8 cellular contexts compared by ENCODE assay signal in genomic region chr1:241532173-241532553, GRCh38. TPM values are rescaled to one million over a fixed set of nuclear protein-coding genes. Genes with fewer than 3 reads are reported as not detected.
DNase-seq lines count a peak whose midpoint lies in the region; ATAC-seq and TF ChIP-seq lines count a peak whose summit lies in the region.

Gene KMO (plus strand): TSS chr1:241532378. CDS start chr1:241532445, 67 bp downstream.

- H3K36me3 ChIP-seq in PC-9 (ENCODE audit: low read depth): no peaks in the 10 kb centered on the region
- no peaks in the 10 kb centered on the region for H3K36me3 ChIP-seq in prostate gland

- H3K4me3 ChIP-seq in PC-9: peak within 1 kb of the TSS; percentile 44; the same call in 1 of the 2 replicates
- H3K4me3 ChIP-seq in epithelial cell of proximal tubule (ENCODE audit: low read depth, low read length): peak within 1 kb of the TSS; percentile 46
- peak within 1 kb of the TSS; percentile 20 to 29 for H3K4me3 ChIP-seq in prostate gland

- peaks cover 5% of the 10 kb centered on the region; the same call in 1 of the 2 replicates for H3F3A ChIP-seq in PC-9 (ENCODE audit: insufficient read depth, low read depth)

- peak within 1 kb of the TSS; percentile 92 for H3K27ac Mint-ChIP-seq in activated CD4-positive, alpha-beta T cell treated with anti-CD3 and anti-CD28 coated beads, Interleukin-2, amount 10 ng/mL, durations not matched to agents 7 days and 5 days

- H3K79me2 ChIP-seq in PC-9 (ENCODE audit: low read depth): no peaks in the 10 kb centered on the region

- 15% methylated on average over 1 of the region's 1 CpG for WGBS in prostate gland

- peaks cover 3% of the 10 kb centered on the region for H3K9me3 Mint-ChIP-seq in activated CD4-positive, alpha-beta T cell treated with anti-CD3 and anti-CD28 coated beads, Interleukin-2, amount 10 ng/mL, durations not matched to agents 7 days and 5 days

- no peak within 1 kb of the TSS for H3K27ac ChIP-seq in PC-9
- no peak within 1 kb of the TSS for H3K27ac ChIP-seq in prostate gland

- H3K4me2 ChIP-seq in PC-9: peak within 1 kb of the TSS; percentile 74

- TF ChIP-seq POLR2A in prostate gland (IDR thresholded peaks at IDR 0.05): no peak

- peaks cover 26% of the 10 kb centered on the region for H3K27me3 Mint-ChIP-seq in activated CD4-positive, alpha-beta T cell treated with anti-CD3 and anti-CD28 coated beads, Interleukin-2, amount 10 ng/mL, durations not matched to agents 7 days and 5 days

- intact Hi-C loops in PC-9 (cut with micrococcal nuclease; ENCODE audit: unreplicated experiment): loop anchor here (5.0 kb wide), 2 partner anchors 60 to 175 kb away; no protein-coding TSS in a partner anchor
- intact Hi-C loops in prostate gland (cut with DNase I): no loop called here

- CTCF ChIA-PET in activated CD4-positive, alpha-beta T cell treated with anti-CD3 and anti-CD28 coated beads, Interleukin-2, amount 10 ng/mL, durations not matched to agents 7 days and 5 days (lab: Charles Lee): interaction anchor here (1.4 kb wide), 1 partner anchor 79 kb away, joined by 5 read pairs; no protein-coding TSS in a partner anchor
- CTCF ChIA-PET in PC-9 (lab: Charles Lee): interaction anchor here (1.2 kb wide), 1 partner anchor 95 kb away, joined by 5 read pairs; no protein-coding TSS in a partner anchor

- peak; percentile 30 for ATAC-seq in HG02840 (IDR thresholded peaks at IDR 0.05; ENCODE audit: low FRiP score, unreplicated experiment)

- no peaks in the 10 kb centered on the region for H3K27me3 ChIP-seq in PC-9 (ENCODE audit: insufficient read depth, low read depth)
- no peaks in the 10 kb centered on the region for H3K27me3 ChIP-seq in prostate gland (replicated peaks; ENCODE audit: insufficient read depth)

- no peaks in the 10 kb centered on the region for H3K36me3 Mint-ChIP-seq in activated CD4-positive, alpha-beta T cell treated with anti-CD3 and anti-CD28 coated beads, Interleukin-2, amount 10 ng/mL, durations not matched to agents 7 days and 5 days (ENCODE audit: low read depth)

- no TSS peak for BruUV-seq in PC-9 (replicated peaks; lab: Mats Ljungman, UMichigan)

- POLR2A ChIA-PET in activated CD4-positive, alpha-beta T cell treated with anti-CD3 and anti-CD28 coated beads, Interleukin-2, amount 10 ng/mL, durations not matched to agents 7 days and 5 days (lab: Charles Lee): no interaction called here
- POLR2A ChIA-PET in PC-9 (lab: Charles Lee; ENCODE audit: unreplicated experiment): no interaction called here

- H3K4me3 Mint-ChIP-seq in activated CD4-positive, alpha-beta T cell treated with anti-CD3 and anti-CD28 coated beads, Interleukin-2, amount 10 ng/mL, durations not matched to agents 7 days and 5 days: peak within 1 kb of the TSS; percentile 88

- DNase-seq in activated CD4-positive, alpha-beta T cell treated with anti-CD3 and anti-CD28 coated beads, Interleukin-2, amount 10 ng/mL, durations not matched to agents 7 days and 5 days: no peak
- no peak for DNase-seq in activated CD4-positive, alpha-beta T cell treated with anti-CD3 and anti-CD28 coated beads, Interleukin-2, amount 50 U/mL, for 4 hours
- DNase-seq in PC-9 (no peak), epithelial cell of proximal tubule (ENCODE audit: low read depth) (no peak), prostate gland (ENCODE audit: low spot score) (no peak), putamen (ENCODE audit: low spot score) (no peak), SIG-M5 treated with dmso at 0.1 percent for 504 hours (lab: John Stamatoyannopoulos, UW; ENCODE audit: unreplicated experiment) (no peak)

- H2AFZ ChIP-seq in PC-9: peak within 1 kb of the TSS; percentile 57

- H3K9me3 ChIP-seq in PC-9 (ENCODE audit: insufficient read depth, low read depth): no peaks in the 10 kb centered on the region; the same call in 1 of the 2 replicates
- no peaks in the 10 kb centered on the region for H3K9me3 ChIP-seq in prostate gland

- no peaks in the 10 kb centered on the region for H4K20me1 ChIP-seq in PC-9 (ENCODE audit: insufficient read depth)

- H3K4me1 ChIP-seq in PC-9 (replicated peaks; ENCODE audit: insufficient read depth) (peaks cover 28% of the 10 kb centered on the region), prostate gland (replicated peaks) (no peaks in the 10 kb centered on the region)

- no peaks in the 10 kb centered on the region for H3K9me2 ChIP-seq in PC-9 (ENCODE audit: insufficient read depth)

- TF ChIP-seq CTCF in PC-9 (conservative IDR thresholded peaks at IDR 0.05) (no peak), epithelial cell of proximal tubule (conservative IDR thresholded peaks at IDR 0.05; ENCODE audit: low read depth, low read length) (no peak), prostate gland (IDR thresholded peaks at IDR 0.05) (no peak)

- peaks cover 15% of the 10 kb centered on the region for H3K4me1 Mint-ChIP-seq in activated CD4-positive, alpha-beta T cell treated with anti-CD3 and anti-CD28 coated beads, Interleukin-2, amount 10 ng/mL, durations not matched to agents 7 days and 5 days

RNA-seq across cellular contexts. Expression of gene KMO, which starts in this region (rescaled TPM):
- under 1 TPM in 1 of 2 experiments, not detected in 1; 0.12 TPM for total RNA-seq in activated CD4-positive, alpha-beta T cell treated with anti-CD3 and anti-CD28 coated beads, Interleukin-2, amount 10 ng/mL, durations not matched to agents 7 days and 5 days
- total RNA-seq in PC-9 (2021) (0.07 TPM in 1 of 2 replicates, not detected in the other), epithelial cell of proximal tubule (1.0 TPM in 1 of 2 replicates, not detected in the other), prostate gland (under 1 TPM; 0.17 to 0.73 TPM)
